ENCODE assay signal across 11 cellular contexts in the genomic region with DNA sequence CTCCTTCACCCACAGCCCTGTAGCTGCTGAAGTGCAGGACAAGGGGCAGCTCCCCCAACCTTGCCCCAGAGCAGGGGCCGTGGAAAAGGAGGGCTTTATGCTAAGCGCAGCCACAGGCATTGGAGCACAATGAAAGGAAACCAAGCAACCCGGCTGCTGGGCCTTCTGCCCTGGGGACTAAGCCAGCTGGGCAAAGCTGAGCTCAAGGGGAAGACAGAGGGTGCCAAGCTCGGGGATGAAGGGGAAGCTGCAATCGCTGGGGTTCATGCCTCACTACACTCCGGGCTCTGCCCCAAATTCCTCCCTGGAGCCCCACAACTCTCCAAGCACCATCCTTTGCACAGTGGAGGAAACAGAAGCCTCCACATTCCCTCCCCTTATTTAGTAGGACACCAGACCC.
"Had no signal": no experiment of that assay in that cellular context is flagged by ENCODE, and none has a peak within 500 bp of the region (broad histone marks: within the 10 kb centered on the region; RNA-seq: fewer than 3 reads in every experiment).

No MANE protein-coding gene starts in this region.

- DNase-seq: activated CD4-positive, alpha-beta T cell treated with anti-CD3 and anti-CD28 coated beads, Interleukin-2, amount 50 U/mL, for 4 hours; activated gamma-delta T cell; activated naive CD8-positive, alpha-beta T cell treated with anti-CD3 and anti-CD28 coated beads for 36 hours; activated T-cell treated with anti-CD3 and anti-CD28 coated beads, Interleukin-2, amount 50 U/mL, for 1 hour; erythroblast; left lung; ovary; retina had no signal

- H3K4me3 ChIP-seq: ascending aorta, left lung, ovary, tibial nerve, vagina had no signal

- H3K27ac ChIP-seq: ascending aorta, left lung, ovary, tibial nerve, vagina had no signal

- H3K27me3 ChIP-seq: ascending aorta, left lung, ovary, tibial nerve, vagina had no signal

- H3K9me3 ChIP-seq: ovary, vagina had no signal

- H3K36me3 ChIP-seq: ovary had no signal
